8 cellular contexts compared by ENCODE assay signal in genomic region chr13:114128348-114128623, GRCh38. TPM values are rescaled to one million over a fixed set of nuclear protein-coding genes. Genes with fewer than 3 reads are reported as not detected.
DNase-seq lines count a peak whose midpoint lies in the region; ATAC-seq and TF ChIP-seq lines count a peak whose summit lies in the region.
"Had no signal": no experiment of that assay in that cellular context is flagged by ENCODE, and none has a peak within 500 bp of the region (broad histone marks: within the 10 kb centered on the region; RNA-seq: fewer than 3 reads in every experiment).

No MANE protein-coding gene starts in this region.

- H3K4me2 ChIP-seq in H9 (ENCODE audit: insufficient read depth, insufficient read length, low read length) (no peak overlapping the region), smooth muscle cell (peak overlapping the region; percentile 89)

- DNase-seq in H9 (no peak), activated B cell treated with CpG ODN at 0.5 μM for 24 hours (no peak), smooth muscle cell (lab: John Stamatoyannopoulos, UW; ENCODE audit: unreplicated experiment) (no peak), kidney glomerular epithelial cell (lab: John Stamatoyannopoulos, UW) (no peak), left lobe of liver (ENCODE audit: low spot score) (no peak), CD1c-positive myeloid dendritic cell (ENCODE audit: extremely low spot score) (no peak)

- H2BK12ac ChIP-seq in H9 (ENCODE audit: insufficient read length, low read depth, low read length), result no peak overlapping the region

- no peaks in the 10 kb centered on the region for H3K27me3 ChIP-seq in H9 (ENCODE audit: insufficient read depth, low read length)
- no peaks in the 10 kb centered on the region for H3K27me3 ChIP-seq in gastroesophageal sphincter
- H3K27me3 ChIP-seq in smooth muscle cell (ENCODE audit: low read depth), result no peaks in the 10 kb centered on the region

- peak overlapping the region; percentile 41 for H4K91ac ChIP-seq in H9 (ENCODE audit: insufficient read length, low read depth, low read length)

- H3K27me3 Mint-ChIP-seq in H9 (ENCODE audit: low read depth) (peaks cover 18% of the 10 kb centered on the region), activated B cell treated with CpG ODN at 0.5 μM for 24 hours (no peaks in the 10 kb centered on the region)

- peak overlapping the region; percentile 60; the same call in 1 of the 2 replicates for H3K14ac ChIP-seq in H9 (ENCODE audit: insufficient read depth, low read length)

- POLR2A ChIA-PET in activated B cell treated with CpG ODN at 0.5 μM for 24 hours (lab: Charles Lee), result interaction anchor here (0.5 to 1.6 kb wide), 4 partner anchors 13 to 192 kb away, joined by 3 to 5 read pairs (median 4); no protein-coding TSS in a partner anchor

- no CpG with 5 or more reads among the region's 5 CpGs for WGBS in H9 (ENCODE audit: extremely low coverage, insufficient read length, low lambda C conversion rate)
- WGBS in gastroesophageal sphincter (ENCODE audit: low coverage in 1 of 2), 2 donors, result 69% methylated on average over 2 of the region's 5 CpGs; no CpG with 5 or more reads in 1 of the 2 donors
- 90% methylated on average over 5 of the region's 5 CpGs for WGBS in smooth muscle cell (ENCODE audit: low lambda C conversion rate)

- peaks cover 2% of the 10 kb centered on the region for H3F3A ChIP-seq in smooth muscle cell (ENCODE audit: low read depth)

- H3K27ac ChIP-seq in H9 (ENCODE audit: insufficient read length, low read depth, low read length) (no peak overlapping the region), gastroesophageal sphincter (peak overlapping the region; percentile 19 to 89 (median 85)), smooth muscle cell (ENCODE audit: low read depth) (peak overlapping the region; percentile 99)

- H3K36me3 Mint-ChIP-seq in H9 (ENCODE audit: insufficient read depth in 1 of 3, low read depth in 3 of 3) (peaks cover 0 to 3% (median 0%) of the 10 kb centered on the region in 3 experiments; a peak in 2 of 7 replicates), activated B cell treated with CpG ODN at 0.5 μM for 24 hours (ENCODE audit: low read depth) (peaks cover 13% of the 10 kb centered on the region)

- H4K20me1 ChIP-seq in H9 (ENCODE audit: control insufficient read depth, insufficient read depth, insufficient read length) (no peaks in the 10 kb centered on the region), smooth muscle cell (ENCODE audit: low read depth) (peaks cover 79% of the 10 kb centered on the region)

- H3K9me3 Mint-ChIP-seq in H9, result peaks cover 0 to 3% of the 10 kb centered on the region in 2 experiments; a peak in 1 of 5 replicates
- no peaks in the 10 kb centered on the region for H3K9me3 Mint-ChIP-seq in activated B cell treated with CpG ODN at 0.5 μM for 24 hours

- CTCF ChIA-PET in activated B cell treated with CpG ODN at 0.5 μM for 24 hours (lab: Charles Lee), result no interaction called here

- H3K4me1 ChIP-seq in H9 (ENCODE audit: insufficient read depth, low read length) (peaks cover 5% of the 10 kb centered on the region; the same call in 1 of the 2 replicates), gastroesophageal sphincter (peaks cover 0 to 75% (median 44%) of the 10 kb centered on the region in 3 donors), smooth muscle cell (ENCODE audit: low read depth) (peaks cover 34% of the 10 kb centered on the region)

- H3K36me3 ChIP-seq in gastroesophageal sphincter (no peaks in the 10 kb centered on the region), smooth muscle cell (ENCODE audit: low read depth) (no peaks in the 10 kb centered on the region)

- no peak overlapping the region for H3K9ac ChIP-seq in H9 (ENCODE audit: extremely low read depth, insufficient read length, low read length)
- peak overlapping the region; percentile 76 for H3K9ac ChIP-seq in smooth muscle cell (ENCODE audit: low read depth)

- no peak for TF ChIP-seq EP300 in gastroesophageal sphincter (IDR thresholded peaks at IDR 0.05)

- H3K27ac Mint-ChIP-seq in H9 (peak overlapping the region in 1 of 3 experiments; percentile 28; a peak in 1 of 7 replicates), activated B cell treated with CpG ODN at 0.5 μM for 24 hours (peak overlapping the region; percentile 76)

- H2AFZ ChIP-seq in H9 (ENCODE audit: low read length) (no peak overlapping the region), smooth muscle cell (ENCODE audit: low read depth) (no peak overlapping the region)

- peak overlapping the region in 1 of 2 donors; percentile 26 for H3K4me3 ChIP-seq in gastroesophageal sphincter
- no peak overlapping the region for H3K4me3 ChIP-seq in smooth muscle cell

- H3K18ac ChIP-seq in H9 (ENCODE audit: insufficient read length, low read depth, low read length), result no peak overlapping the region

- H2BK15ac ChIP-seq in H9 (ENCODE audit: low read depth, low read length), result no peak overlapping the region

- H4K5ac ChIP-seq in H9 (ENCODE audit: insufficient read length, low read depth, low read length), result no peak overlapping the region

- H3K23me2 ChIP-seq in H9 (ENCODE audit: insufficient read length, low read depth, low read length, poor library complexity, severe bottlenecking), result peaks cover 10% of the 10 kb centered on the region

- H4K8ac ChIP-seq in H9 (replicated peaks; ENCODE audit: insufficient read length, low read depth, low read length), result no peak overlapping the region

- H2BK120ac ChIP-seq in H9 (ENCODE audit: low read depth, low read length, poor library complexity, severe bottlenecking), result no peak overlapping the region

- TF ChIP-seq POLR2A in gastroesophageal sphincter (IDR thresholded peaks at IDR 0.05), result no peak

- H3K23ac ChIP-seq in H9 (ENCODE audit: insufficient read length, low read depth, low read length), result no peak overlapping the region

- no peak for TF ChIP-seq CTCF in H9 (conservative IDR thresholded peaks at IDR 0.05)
- no peak for TF ChIP-seq CTCF in activated B cell treated with CpG ODN at 0.5 μM for 24 hours (IDR thresholded peaks at IDR 0.05)
- no peak for TF ChIP-seq CTCF in gastroesophageal sphincter (IDR thresholded peaks at IDR 0.05)
- TF ChIP-seq CTCF in smooth muscle cell (IDR thresholded peaks at IDR 0.05; ENCODE audit: borderline replicate concordance, insufficient read depth, poor library complexity, severe bottlenecking), result no peak

- ATAC-seq in activated B cell treated with CpG ODN at 0.5 μM for 24 hours (ENCODE audit: low read depth) (no peak), gastroesophageal sphincter (no peak), left lobe of liver (no peak)

- no peak overlapping the region; a peak in 1 of 5 replicates for H3K4me3 Mint-ChIP-seq in H9
- H3K4me3 Mint-ChIP-seq in activated B cell treated with CpG ODN at 0.5 μM for 24 hours, result peak overlapping the region; percentile 82

- peaks cover 13% of the 10 kb centered on the region; the same call in 1 of the 2 replicates for H3K79me2 ChIP-seq in H9 (ENCODE audit: insufficient read depth, low read length)
- H3K79me2 ChIP-seq in smooth muscle cell (ENCODE audit: low read depth), result peaks cover 72% of the 10 kb centered on the region

- H3K9me3 ChIP-seq in H9 (ENCODE audit: control insufficient read depth, low read depth, low read length), result no peaks in the 10 kb centered on the region
- no peaks in the 10 kb centered on the region for H3K9me3 ChIP-seq in gastroesophageal sphincter
- H3K9me3 ChIP-seq in smooth muscle cell (replicated peaks; ENCODE audit: low read depth), result no peaks in the 10 kb centered on the region

- H2BK5ac ChIP-seq in H9 (ENCODE audit: insufficient read length, low read length), result no peak overlapping the region

- intact Hi-C loops in activated B cell treated with CpG ODN at 0.5 μM for 24 hours (cut with micrococcal nuclease), result loop anchor here (1.0 to 5.0 kb wide), 5 partner anchors 10 to 311 kb away; partner anchors contain the start of gene CDC16

- peaks cover 3% of the 10 kb centered on the region for H3K79me1 ChIP-seq in H9 (ENCODE audit: insufficient read depth, low read depth, low read length, poor library complexity, severe bottlenecking)

- no peak overlapping the region for H2AK5ac ChIP-seq in H9 (ENCODE audit: insufficient read length, low read length)

- no peak overlapping the region for H3K4ac ChIP-seq in H9 (ENCODE audit: low read depth, low read length)

- H3T11ph ChIP-seq in H9 (ENCODE audit: low read length), result no peak overlapping the region

- H3K4me1 Mint-ChIP-seq in H9 (peaks cover 43% of the 10 kb centered on the region in 2 experiments), activated B cell treated with CpG ODN at 0.5 μM for 24 hours (peaks cover 83% of the 10 kb centered on the region)

- H3K56ac ChIP-seq in H9 (ENCODE audit: insufficient read length, low read depth, low read length), result no peak overlapping the region

- no peak overlapping the region for H2BK20ac ChIP-seq in H9 (ENCODE audit: low read depth, low read length, poor library complexity, severe bottlenecking)

RNA-seq across cellular contexts. Expression of gene RASA3, which starts 4.1 kb away (rescaled TPM):
- total RNA-seq in H9 (2021) (11.7 and 12.3 TPM in 2 replicates), activated B cell treated with CpG ODN at 0.5 μM for 24 hours (17.5 and 20.4 TPM in 2 replicates), gastroesophageal sphincter (10 to 100 TPM; 25.0 to 43.1 (median 30.2) TPM), smooth muscle cell (21.3 and 23.4 TPM in 2 replicates), left lobe of liver (4.5 TPM)
- polyA plus RNA-seq in smooth muscle cell, result 24.4 and 26.8 TPM in 2 replicates

RNA-seq across cellular contexts. Expression of gene CFAP97D2, which starts 50.8 kb away (rescaled TPM):
- total RNA-seq in H9 (2021) (not detected in 2 replicates), activated B cell treated with CpG ODN at 0.5 μM for 24 hours (not detected in 2 replicates), gastroesophageal sphincter (not detected), smooth muscle cell (not detected in 2 replicates), left lobe of liver (not detected)
- polyA plus RNA-seq in smooth muscle cell, result not detected in 2 replicates
- total RNA-seq: LHCN-M2 had no signal
